12 cellular contexts compared by ENCODE assay signal in the genomic region with DNA sequence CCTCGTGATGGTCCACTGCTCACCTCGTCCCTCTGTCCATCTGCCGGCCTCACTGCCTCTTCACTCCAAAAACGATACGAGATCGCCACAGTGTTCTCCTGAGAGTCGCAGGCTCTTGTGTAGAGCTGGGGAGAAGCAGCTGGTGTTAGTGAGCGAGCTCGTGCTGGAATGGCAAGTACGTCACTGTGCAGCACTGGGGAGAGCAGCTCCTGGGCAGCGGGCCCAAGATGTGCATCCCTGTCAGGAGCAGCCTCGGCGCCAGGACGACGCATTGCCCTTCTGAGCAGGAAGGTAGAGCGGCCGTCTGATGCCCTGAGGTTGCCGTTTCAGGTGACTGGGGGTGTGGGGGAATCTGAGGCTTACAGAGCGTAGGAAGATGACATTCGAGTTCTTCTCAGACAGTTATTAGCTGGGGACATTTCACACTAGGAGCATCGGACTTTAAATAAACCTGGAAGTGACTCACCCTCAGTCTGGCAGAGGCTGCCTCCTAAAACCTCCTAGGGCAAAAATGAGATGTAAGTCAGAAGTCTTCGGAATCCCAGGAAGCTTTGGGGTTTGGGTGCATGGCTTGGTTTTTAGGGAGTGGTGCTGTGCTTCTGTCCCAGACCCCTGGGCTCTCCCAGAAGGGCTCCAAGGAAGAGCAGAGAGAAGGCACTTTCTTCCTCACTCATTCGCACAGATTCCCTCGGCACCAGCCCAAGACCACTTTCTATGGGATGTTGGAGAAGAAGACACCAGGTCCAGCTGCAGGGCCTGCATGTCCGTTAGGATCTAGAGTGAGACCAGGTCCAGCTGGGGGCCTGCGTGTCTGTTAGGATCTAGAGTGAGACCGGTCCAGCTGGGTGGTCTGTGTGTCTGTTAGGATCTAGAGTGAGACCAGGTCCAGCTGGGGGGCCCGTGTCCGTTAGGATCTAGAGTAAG. TPM values are rescaled to one million over a fixed set of nuclear protein-coding genes. Genes with fewer than 3 reads are reported as not detected.
DNase-seq lines count a peak whose midpoint lies in the region; ATAC-seq and TF ChIP-seq lines count a peak whose summit lies in the region.
"Had no signal": no experiment of that assay in that cellular context is flagged by ENCODE, and none has a peak within 500 bp of the region (broad histone marks: within the 10 kb centered on the region; RNA-seq: fewer than 3 reads in every experiment).

No MANE protein-coding gene starts in this region.

- H3K4me3 ChIP-seq in gastroesophageal sphincter (no peak overlapping the region), transverse colon (no peak overlapping the region), psoas muscle (no peak overlapping the region)
- H3K4me3 ChIP-seq: left lung, PC-9, thyroid gland had no signal

- peaks cover 87% of the 10 kb centered on the region for H3K27me3 ChIP-seq in gastroesophageal sphincter
- H3K27me3 ChIP-seq in transverse colon = peaks cover 16% of the 10 kb centered on the region
- H3K27me3 ChIP-seq in psoas muscle (ENCODE audit: insufficient read depth in 3 of 3, low read length in 2 of 3) = peaks cover 0 to 78% (median 12%) of the 10 kb centered on the region in 3 donors
- H3K27me3 ChIP-seq: thyroid gland had no signal

- TF ChIP-seq POLR2A in gastroesophageal sphincter (IDR thresholded peaks at IDR 0.05) (no peak), transverse colon (IDR thresholded peaks at IDR 0.05) (no peak)

- H3K4me3 Mint-ChIP-seq in activated T-cell treated with anti-CD3 and anti-CD28 coated beads, Interleukin-2, amount 50 U/mL, for 72 hours = no peak overlapping the region

- H3K36me3 Mint-ChIP-seq in activated T-cell treated with anti-CD3 and anti-CD28 coated beads, Interleukin-2, amount 50 U/mL, for 72 hours (ENCODE audit: insufficient read depth in 2 of 2) = no peaks in the 10 kb centered on the region

- in situ Hi-C loops in transverse colon (cut with MboI; ENCODE audit: low pct_ligation_motif_present in 1 of 4, low pct_unique_long_range_greater_than_20kb in 1 of 4, low sequenced_read_pairs in 3 of 4) = no loop called here

- no peak for ATAC-seq in activated T-cell treated with anti-CD3 and anti-CD28 coated beads, Interleukin-2, amount 50 U/mL, for 72 hours (replicated peaks in 1 of 2)
- ATAC-seq in SK-N-SH treated with all-trans-retinoic acid at 6 μM for 48 hours (peak; percentile 85), gastroesophageal sphincter (peak; percentile 71), psoas muscle (no peak)
- ATAC-seq: left lung had no signal

- H3K9me3 Mint-ChIP-seq in activated T-cell treated with anti-CD3 and anti-CD28 coated beads, Interleukin-2, amount 50 U/mL, for 72 hours = no peaks in the 10 kb centered on the region

- no peaks in the 10 kb centered on the region for H3K36me3 ChIP-seq in gastroesophageal sphincter
- no peaks in the 10 kb centered on the region for H3K36me3 ChIP-seq in transverse colon
- H3K36me3 ChIP-seq in psoas muscle (ENCODE audit: insufficient read depth in 1 of 2, low read depth in 1 of 2) = no peaks in the 10 kb centered on the region
- H3K36me3 ChIP-seq: left lung, thyroid gland had no signal

- H3K4me1 Mint-ChIP-seq in activated T-cell treated with anti-CD3 and anti-CD28 coated beads, Interleukin-2, amount 50 U/mL, for 72 hours (ENCODE audit: low read depth) = peaks cover 35% of the 10 kb centered on the region

- H3K9me3 ChIP-seq in gastroesophageal sphincter (no peaks in the 10 kb centered on the region), transverse colon (no peaks in the 10 kb centered on the region), psoas muscle (no peaks in the 10 kb centered on the region)
- H3K9me3 ChIP-seq: left lung, thyroid gland had no signal

- no peak overlapping the region for H3K27ac Mint-ChIP-seq in activated T-cell treated with anti-CD3 and anti-CD28 coated beads, Interleukin-2, amount 50 U/mL, for 72 hours

- WGBS in gastroesophageal sphincter (ENCODE audit: low coverage in 1 of 2), 2 donors = 47% methylated on average over 12 of the region's 29 CpGs; no CpG with 5 or more reads in 1 of the 2 donors
- 67 to 78% methylated on average over 3 to 27 of the region's 29 CpGs for WGBS in transverse colon (ENCODE audit: low coverage in 1 of 2), 2 donors
- 32 to 42% (median 38%) methylated on average over 27 to 28 of the region's 29 CpGs for WGBS in psoas muscle, 3 donors

- TF ChIP-seq EP300 in gastroesophageal sphincter (IDR thresholded peaks at IDR 0.05) = no peak
- no peak for TF ChIP-seq EP300 in transverse colon (IDR thresholded peaks at IDR 0.05; ENCODE audit: low read depth)

- no peak overlapping the region for H3K27ac ChIP-seq in gastroesophageal sphincter
- H3K27ac ChIP-seq in transverse colon = no peak overlapping the region
- no peak overlapping the region for H3K27ac ChIP-seq in psoas muscle
- H3K27ac ChIP-seq: C4-2B, left lung, PC-9, thyroid gland had no signal

- H3K27me3 Mint-ChIP-seq in activated T-cell treated with anti-CD3 and anti-CD28 coated beads, Interleukin-2, amount 50 U/mL, for 72 hours (ENCODE audit: low read depth) = peaks cover under 1% of the 10 kb centered on the region

- TF ChIP-seq CTCF in gastroesophageal sphincter (IDR thresholded peaks at IDR 0.05) (no peak), transverse colon (IDR thresholded peaks at IDR 0.05) (no peak), psoas muscle (IDR thresholded peaks at IDR 0.05) (no peak)

- H3K4me1 ChIP-seq in gastroesophageal sphincter (peaks cover 0 to 9% (median 0%) of the 10 kb centered on the region in 3 donors), transverse colon (no peaks in the 10 kb centered on the region), psoas muscle (no peaks in the 10 kb centered on the region)
- H3K4me1 ChIP-seq: thyroid gland had no signal

- peak; percentile 15 for DNase-seq in activated T-cell treated with anti-CD3 and anti-CD28 coated beads, Interleukin-2, amount 50 U/mL, for 1 hour
- DNase-seq in activated T-cell treated with anti-CD3 and anti-CD28 coated beads, Interleukin-2, amount 50 U/mL, for 72 hours = no peak
- DNase-seq in transverse colon (peak; percentile 26), psoas muscle (no peak), CD1c-positive myeloid dendritic cell (ENCODE audit: extremely low spot score) (no peak), NCI-H1105 treated with DMSO at 0.1 percent for 48 hours (lab: John Stamatoyannopoulos, UW) (no peak)
- DNase-seq: PC-9, thyroid gland had no signal

- intact Hi-C loops in transverse colon (cut with DNase I; ENCODE audit: low total_unique reads) (no loop called here), psoas muscle (cut with DNase I) (no loop called here)

TF ChIP-seq in SK-N-SH treated with all-trans-retinoic acid at 6 μM for 48 hours, 23 proteins besides CTCF, POLR2A, EP300 and RAD21:
- TF ChIP-seq ZNF70 (CRISPR knock-in tag; IDR thresholded peaks at IDR 0.05) (no peak), SNAI2 (CRISPR knock-in tag; IDR thresholded peaks at IDR 0.05) (no peak), ZFP3 (CRISPR knock-in tag; IDR thresholded peaks at IDR 0.05) (no peak), ESRRG (CRISPR knock-in tag; IDR thresholded peaks at IDR 0.05) (no peak), ISL1 (CRISPR knock-in tag; IDR thresholded peaks at IDR 0.05) (no peak), CSDC2 (CRISPR knock-in tag; IDR thresholded peaks at IDR 0.05) (no peak)
- TF ChIP-seq, protein P1, sequence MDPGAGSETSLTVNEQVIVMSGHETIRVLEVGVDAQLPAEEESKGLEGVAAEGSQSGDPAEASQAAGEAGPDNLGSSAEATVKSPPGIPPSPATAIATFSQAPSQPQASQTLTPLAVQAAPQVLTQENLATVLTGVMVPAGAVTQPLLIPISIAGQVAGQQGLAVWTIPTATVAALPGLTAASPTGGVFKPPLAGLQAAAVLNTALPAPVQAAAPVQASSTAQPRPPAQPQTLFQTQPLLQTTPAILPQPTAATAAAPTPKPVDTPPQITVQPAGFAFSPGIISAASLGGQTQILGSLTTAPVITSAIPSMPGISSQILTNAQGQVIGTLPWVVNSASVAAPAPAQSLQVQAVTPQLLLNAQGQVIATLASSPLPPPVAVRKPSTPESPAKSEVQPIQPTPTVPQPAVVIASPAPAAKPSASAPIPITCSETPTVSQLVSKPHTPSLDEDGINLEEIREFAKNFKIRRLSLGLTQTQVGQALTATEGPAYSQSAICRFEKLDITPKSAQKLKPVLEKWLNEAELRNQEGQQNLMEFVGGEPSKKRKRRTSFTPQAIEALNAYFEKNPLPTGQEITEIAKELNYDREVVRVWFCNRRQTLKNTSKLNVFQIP (CRISPR knock-in tag; IDR thresholded peaks at IDR 0.05; ENCODE audit: borderline replicate concordance, low read depth) = no peak
- TF ChIP-seq, protein P2, sequence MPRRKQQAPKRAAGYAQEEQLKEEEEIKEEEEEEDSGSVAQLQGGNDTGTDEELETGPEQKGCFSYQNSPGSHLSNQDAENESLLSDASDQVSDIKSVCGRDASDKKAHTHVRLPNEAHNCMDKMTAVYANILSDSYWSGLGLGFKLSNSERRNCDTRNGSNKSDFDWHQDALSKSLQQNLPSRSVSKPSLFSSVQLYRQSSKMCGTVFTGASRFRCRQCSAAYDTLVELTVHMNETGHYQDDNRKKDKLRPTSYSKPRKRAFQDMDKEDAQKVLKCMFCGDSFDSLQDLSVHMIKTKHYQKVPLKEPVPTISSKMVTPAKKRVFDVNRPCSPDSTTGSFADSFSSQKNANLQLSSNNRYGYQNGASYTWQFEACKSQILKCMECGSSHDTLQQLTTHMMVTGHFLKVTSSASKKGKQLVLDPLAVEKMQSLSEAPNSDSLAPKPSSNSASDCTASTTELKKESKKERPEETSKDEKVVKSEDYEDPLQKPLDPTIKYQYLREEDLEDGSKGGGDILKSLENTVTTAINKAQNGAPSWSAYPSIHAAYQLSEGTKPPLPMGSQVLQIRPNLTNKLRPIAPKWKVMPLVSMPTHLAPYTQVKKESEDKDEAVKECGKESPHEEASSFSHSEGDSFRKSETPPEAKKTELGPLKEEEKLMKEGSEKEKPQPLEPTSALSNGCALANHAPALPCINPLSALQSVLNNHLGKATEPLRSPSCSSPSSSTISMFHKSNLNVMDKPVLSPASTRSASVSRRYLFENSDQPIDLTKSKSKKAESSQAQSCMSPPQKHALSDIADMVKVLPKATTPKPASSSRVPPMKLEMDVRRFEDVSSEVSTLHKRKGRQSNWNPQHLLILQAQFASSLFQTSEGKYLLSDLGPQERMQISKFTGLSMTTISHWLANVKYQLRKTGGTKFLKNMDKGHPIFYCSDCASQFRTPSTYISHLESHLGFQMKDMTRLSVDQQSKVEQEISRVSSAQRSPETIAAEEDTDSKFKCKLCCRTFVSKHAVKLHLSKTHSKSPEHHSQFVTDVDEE (CRISPR knock-in tag; IDR thresholded peaks at IDR 0.05) = no peak

RNA-seq across cellular contexts. Expression of a gene that starts 31.2 kb away (rescaled TPM):
- total RNA-seq in activated T-cell treated with anti-CD3 and anti-CD28 coated beads, Interleukin-2, amount 50 U/mL, for 72 hours = 10 to 100 TPM; 20.2 to 24.1 TPM
- total RNA-seq in gastroesophageal sphincter = 10 to 100 TPM in 2 of 4 donors, 1 to 10 TPM in 2; 5.1 to 14.8 (median 10.4) TPM
- 1 to 10 TPM in 3 of 4 donors, under 1 TPM in 1; 0.80 to 7.8 (median 5.3) TPM for total RNA-seq in transverse colon
- total RNA-seq in psoas muscle = under 1 TPM; 0.18 to 0.91 (median 0.48) TPM
- polyA plus RNA-seq in psoas muscle = under 1 TPM in 2 of 3 donors, not detected in 1; 0.10 to 0.36 TPM
- total RNA-seq: PC-9 had no signal

Comparison
In these comparisons a context has a peak if more than half of its experiments do, and no peak if none do; other contexts are left out.
1. DNase-seq: peak in activated T-cell treated with anti-CD3 and anti-CD28 coated beads, Interleukin-2, amount 50 U/mL, for 1 hour (single experiment) and transverse colon (single experiment); none in activated T-cell treated with anti-CD3 and anti-CD28 coated beads, Interleukin-2, amount 50 U/mL, for 72 hours (0 of 2), psoas muscle (0 of 2), CD1c-positive myeloid dendritic cell (single experiment) and NCI-H1105 treated with DMSO at 0.1 percent for 48 hours (single experiment).
2. ATAC-seq: peak in SK-N-SH treated with all-trans-retinoic acid at 6 μM for 48 hours (single experiment) and gastroesophageal sphincter (single experiment); none in activated T-cell treated with anti-CD3 and anti-CD28 coated beads, Interleukin-2, amount 50 U/mL, for 72 hours (0 of 2) and psoas muscle (0 of 4).